1 cellular context compared by ENCODE assay signal in the genomic region with DNA sequence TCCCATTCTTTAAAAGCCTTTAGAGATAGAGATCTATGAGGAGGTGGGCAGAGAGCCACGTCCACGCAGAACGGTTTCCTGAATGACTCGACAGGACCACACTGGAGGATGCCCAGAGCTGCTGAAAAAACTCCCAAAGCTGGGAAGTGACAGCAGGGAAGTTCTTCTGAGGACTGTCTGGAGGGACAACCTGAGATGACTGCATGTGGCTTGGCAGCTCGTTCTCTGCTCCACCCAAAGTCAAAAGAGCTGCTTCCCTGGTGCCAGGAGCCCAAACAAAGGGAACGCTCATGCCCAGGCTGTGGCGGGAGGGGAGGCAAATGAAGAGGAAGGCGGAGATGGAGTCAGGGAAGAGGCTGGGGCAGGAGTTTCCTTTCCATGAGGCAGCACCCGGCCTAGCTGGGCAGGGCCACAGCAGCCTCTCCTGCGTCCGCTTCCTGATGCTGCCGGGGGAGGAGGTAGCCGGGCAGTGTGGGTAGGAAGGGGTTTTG.
TF ChIP-seq lines count a peak whose summit lies in the region.

No MANE protein-coding gene starts in this region.

TF ChIP-seq in H1, 55 proteins besides CTCF, POLR2A, EP300 and RAD21:
- no peak for TF ChIP-seq TAF7 (optimal IDR thresholded peaks at IDR 0.05; ENCODE audit: borderline replicate concordance, low read depth, low read length)
- no peak for TF ChIP-seq RBBP5 (IDR thresholded peaks at IDR 0.05; ENCODE audit: borderline replicate concordance, low read depth, low read length)
- no peak for TF ChIP-seq TBP (IDR thresholded peaks at IDR 0.05; ENCODE audit: low read depth, low read length)
- no peak for TF ChIP-seq CBX8 (IDR thresholded peaks at IDR 0.05; ENCODE audit: borderline replicate concordance, low read depth, low read length)
- no peak for TF ChIP-seq BCL11A (IDR thresholded peaks at IDR 0.05; ENCODE audit: low read depth in 2 of 2, low read length in 2 of 2)
- no peak for TF ChIP-seq SP2 (IDR thresholded peaks at IDR 0.05; ENCODE audit: low read length)
- TF ChIP-seq, protein P1, sequence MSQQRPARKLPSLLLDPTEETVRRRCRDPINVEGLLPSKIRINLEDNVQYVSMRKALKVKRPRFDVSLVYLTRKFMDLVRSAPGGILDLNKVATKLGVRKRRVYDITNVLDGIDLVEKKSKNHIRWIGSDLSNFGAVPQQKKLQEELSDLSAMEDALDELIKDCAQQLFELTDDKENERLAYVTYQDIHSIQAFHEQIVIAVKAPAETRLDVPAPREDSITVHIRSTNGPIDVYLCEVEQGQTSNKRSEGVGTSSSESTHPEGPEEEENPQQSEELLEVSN (IDR thresholded peaks at IDR 0.05), result no peak
- TF ChIP-seq GTF2F1 (IDR thresholded peaks at IDR 0.05; ENCODE audit: borderline replicate concordance, low read depth, low read length), result no peak
- no peak for TF ChIP-seq BACH1 (IDR thresholded peaks at IDR 0.05; ENCODE audit: low read length)
- TF ChIP-seq TCF12 (IDR thresholded peaks at IDR 0.05; ENCODE audit: low read depth, low read length), result no peak
- TF ChIP-seq, protein P2, sequence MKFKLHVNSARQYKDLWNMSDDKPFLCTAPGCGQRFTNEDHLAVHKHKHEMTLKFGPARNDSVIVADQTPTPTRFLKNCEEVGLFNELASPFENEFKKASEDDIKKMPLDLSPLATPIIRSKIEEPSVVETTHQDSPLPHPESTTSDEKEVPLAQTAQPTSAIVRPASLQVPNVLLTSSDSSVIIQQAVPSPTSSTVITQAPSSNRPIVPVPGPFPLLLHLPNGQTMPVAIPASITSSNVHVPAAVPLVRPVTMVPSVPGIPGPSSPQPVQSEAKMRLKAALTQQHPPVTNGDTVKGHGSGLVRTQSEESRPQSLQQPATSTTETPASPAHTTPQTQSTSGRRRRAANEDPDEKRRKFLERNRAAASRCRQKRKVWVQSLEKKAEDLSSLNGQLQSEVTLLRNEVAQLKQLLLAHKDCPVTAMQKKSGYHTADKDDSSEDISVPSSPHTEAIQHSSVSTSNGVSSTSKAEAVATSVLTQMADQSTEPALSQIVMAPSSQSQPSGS (IDR thresholded peaks at IDR 0.05; ENCODE audit: low read length), result no peak
- no peak for TF ChIP-seq RXRA (IDR thresholded peaks at IDR 0.05; ENCODE audit: insufficient read depth, low read depth, low read length)
- TF ChIP-seq TAF1 (IDR thresholded peaks at IDR 0.05; ENCODE audit: low read depth, low read length), result no peak
- TF ChIP-seq SIRT6 (IDR thresholded peaks at IDR 0.05; ENCODE audit: low read length), result no peak
- TF ChIP-seq FOSL1 (IDR thresholded peaks at IDR 0.05; ENCODE audit: insufficient read depth, low read depth, low read length), result no peak
- no peak for TF ChIP-seq SAP30 (IDR thresholded peaks at IDR 0.05; ENCODE audit: insufficient read depth, insufficient replicate concordance, low read length)
- no peak for TF ChIP-seq CEBPB (IDR thresholded peaks at IDR 0.05; ENCODE audit: low read depth, low read length)
